12 cellular contexts compared by ENCODE assay signal in the genomic region with DNA sequence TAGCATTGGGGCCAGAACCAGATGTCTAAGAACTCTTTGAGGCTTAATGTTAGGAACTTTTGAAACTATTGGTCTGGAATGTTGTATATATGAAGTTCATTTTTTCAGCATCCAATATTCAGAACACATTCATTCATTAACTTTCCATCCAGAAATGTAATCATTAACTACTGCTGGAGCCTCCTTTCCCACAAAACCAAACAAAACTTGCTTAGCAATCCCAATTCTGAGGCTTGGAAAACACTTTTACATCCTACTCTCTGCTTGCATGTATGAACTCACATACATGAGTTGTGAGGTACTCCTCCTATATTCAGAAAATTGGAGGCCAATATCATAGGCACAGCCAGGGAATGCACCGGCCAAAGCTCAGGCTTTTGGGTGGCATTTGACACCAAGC. TPM values are rescaled to one million over a fixed set of nuclear protein-coding genes. Genes with fewer than 3 reads are reported as not detected.
DNase-seq lines count a peak whose midpoint lies in the region; TF ChIP-seq lines count a peak whose summit lies in the region.
"Had no signal": no experiment of that assay in that cellular context is flagged by ENCODE, and none has a peak within 500 bp of the region (broad histone marks: within the 10 kb centered on the region; RNA-seq: fewer than 3 reads in every experiment).

No MANE protein-coding gene starts in this region.

- H3K23ac ChIP-seq in neuronal stem cell (ENCODE audit: low read depth, low read length, poor library complexity) = no peak overlapping the region

- no peak overlapping the region for H3K18ac ChIP-seq in neuronal stem cell (ENCODE audit: low read length)

- peak overlapping the region; percentile 58 for H2AFZ ChIP-seq in hepatocyte
- peak overlapping the region; percentile 92 for H2AFZ ChIP-seq in neuronal stem cell (ENCODE audit: low read length)

- H2AK5ac ChIP-seq in neuronal stem cell (ENCODE audit: low read depth, low read length) = no peak overlapping the region

- H4K91ac ChIP-seq in neuronal stem cell (ENCODE audit: low read depth, low read length, poor library complexity) = no peak overlapping the region

- peak overlapping the region; percentile 96 for H2BK15ac ChIP-seq in neuronal stem cell (ENCODE audit: low read length)

- WGBS in hepatocyte (ENCODE audit: low lambda C conversion rate, missing lambda C conversion rate) = 40% methylated on average over 1 of the region's 1 CpG
- WGBS in neuronal stem cell (ENCODE audit: extremely low coverage in 2 of 2, insufficient read length in 2 of 2, insufficient replicate concordance in 1 of 2), 2 donors = no CpG with 5 or more reads among the region's 1 CpG

- H3K79me2 ChIP-seq in hepatocyte = peaks cover 35% of the 10 kb centered on the region

- H3K36me3 ChIP-seq in hepatocyte (replicated peaks; ENCODE audit: insufficient read depth, low read depth) = no peaks in the 10 kb centered on the region
- H3K36me3 ChIP-seq in neuronal stem cell (replicated peaks in 1 of 2; ENCODE audit: control insufficient read depth in 2 of 2, insufficient read depth in 2 of 2, low read length in 2 of 2) = no peaks in the 10 kb centered on the region

- H4K8ac ChIP-seq in neuronal stem cell (ENCODE audit: low read depth, low read length) = no peak overlapping the region

- no peak overlapping the region for H3K14ac ChIP-seq in neuronal stem cell (ENCODE audit: low read length)

- peak overlapping the region; percentile 54 for H2BK5ac ChIP-seq in neuronal stem cell (ENCODE audit: low read length)

- H3K4me2 ChIP-seq in hepatocyte = peak overlapping the region; percentile 96
- peak overlapping the region; percentile 91 for H3K4me2 ChIP-seq in neuronal stem cell (ENCODE audit: insufficient read depth, low read length, poor library complexity, severe bottlenecking)

- no peak overlapping the region for H2BK120ac ChIP-seq in neuronal stem cell (ENCODE audit: low read depth, low read length)

- no peak overlapping the region for H2BK12ac ChIP-seq in neuronal stem cell (ENCODE audit: low read length)

- H3K4ac ChIP-seq in neuronal stem cell (ENCODE audit: low read length) = no peak overlapping the region

- H3K27ac ChIP-seq in hepatocyte = peak overlapping the region; percentile 61
- no peak overlapping the region for H3K27ac ChIP-seq in neuronal stem cell (replicated peaks; ENCODE audit: low read length)

- H3K9ac ChIP-seq in neuronal stem cell (ENCODE audit: low read depth, low read length, poor library complexity) = no peak overlapping the region

- DNase-seq in 8988T = peak; percentile 15
- DNase-seq in hepatocyte (ENCODE audit: low spot score) = no peak
- DNase-seq in neuronal stem cell (ENCODE audit: low spot score) = no peak
- no peak for DNase-seq in activated effector memory CD4-positive, alpha-beta T cell treated with anti-CD3 and anti-CD28 coated beads, Interleukin-2, amount 50 U/mL, for 16 hours
- DNase-seq in UCSD-AML1 (lab: John Stamatoyannopoulos, UW; ENCODE audit: unreplicated experiment) = no peak
- DNase-seq in hypothalamus (lab: John Stamatoyannopoulos, UW) = no peak
- DNase-seq in putamen (ENCODE audit: low spot score) = no peak
- DNase-seq: activated CD4-positive, CD25-positive, alpha-beta regulatory T cell; GF-D8; naive B cell; stimulated activated CD4-positive, alpha-beta T cell treated with anti-CD3 and anti-CD28 coated beads, Interleukin-4, amount 100 ng/mL, for 24 hours had no signal

- no peaks in the 10 kb centered on the region for H3K79me1 ChIP-seq in neuronal stem cell (ENCODE audit: low read depth, low read length)

- H3K4me3 ChIP-seq in WI38 (ENCODE audit: low read depth, low read length) (peak overlapping the region; percentile 64), hepatocyte (peak overlapping the region; percentile 41), neuronal stem cell (ENCODE audit: low read length in 2 of 2) (no peak overlapping the region)

- H3K9me2 ChIP-seq in hepatocyte (replicated peaks; ENCODE audit: insufficient read depth) = no peaks in the 10 kb centered on the region

- H4K20me1 ChIP-seq in hepatocyte (ENCODE audit: insufficient read depth, poor library complexity, severe bottlenecking) = peaks cover 4% of the 10 kb centered on the region

- H3K4me1 ChIP-seq in hepatocyte (ENCODE audit: insufficient read depth) (peaks cover 8% of the 10 kb centered on the region), neuronal stem cell (ENCODE audit: control insufficient read depth in 2 of 2, insufficient read depth in 1 of 2, low read depth in 1 of 2, low read length in 2 of 2) (peaks cover 1 to 5% of the 10 kb centered on the region in 2 donors)

- no peaks in the 10 kb centered on the region for H3K9me3 ChIP-seq in hepatocyte (ENCODE audit: low read depth)
- H3K9me3 ChIP-seq in neuronal stem cell (replicated peaks in 1 of 2; ENCODE audit: control insufficient read depth in 2 of 2, insufficient read depth in 1 of 2, low read depth in 1 of 2, low read length in 2 of 2) = no peaks in the 10 kb centered on the region

- peaks cover 13% of the 10 kb centered on the region for H3K27me3 ChIP-seq in hepatocyte
- H3K27me3 ChIP-seq in neuronal stem cell (ENCODE audit: control insufficient read depth in 3 of 3, insufficient read depth in 3 of 3, low read depth in 1 of 3, low read length in 3 of 3) = peaks cover 3 to 78% (median 18%) of the 10 kb centered on the region in 3 experiments

- TF ChIP-seq CTCF in WI38 (IDR thresholded peaks at IDR 0.05; ENCODE audit: low read depth, low read length) = no peak
- TF ChIP-seq CTCF in hepatocyte (IDR thresholded peaks at IDR 0.05; ENCODE audit: poor library complexity) = no peak

RNA-seq across cellular contexts. Expression of a gene that starts 0.8 kb away (rescaled TPM):
- total RNA-seq in hepatocyte = 35.1 and 42.1 TPM in 2 replicates
- 44.4 and 49.9 TPM in 2 replicates for polyA plus RNA-seq in hepatocyte
- polyA plus RNA-seq in neuronal stem cell (2013, experiment 1 of 2) = 8.0 TPM
- polyA plus RNA-seq in neuronal stem cell (2013, experiment 2 of 2) = 8.9 TPM

Comparison
In these comparisons a context has a peak if more than half of its experiments do, and no peak if none do; other contexts are left out.
1. H3K4me3 ChIP-seq: peak in WI38 (single experiment) and hepatocyte (single experiment); none in neuronal stem cell (0 of 2).